Comparison of ENCODE assay signal across 1 cellular context in genomic region chr12:12398026-12398859, GRCh38.
TF ChIP-seq lines count a peak whose summit lies in the region.

No MANE protein-coding gene starts in this region.

TF ChIP-seq in HEK293, 187 proteins besides CTCF, POLR2A, EP300 and RAD21 (continued from another document and continues in another):
- peak; percentile 89 for TF ChIP-seq ZXDB (tag by site-specific recombination; IDR thresholded peaks at IDR 0.05)
- no peak for TF ChIP-seq KLF7 (tag by site-specific recombination; IDR thresholded peaks at IDR 0.05; ENCODE audit: borderline replicate concordance)
- peak; percentile 93 for TF ChIP-seq OSR2 (tag by site-specific recombination; IDR thresholded peaks at IDR 0.05)
- TF ChIP-seq ZIC2 (tag by site-specific recombination; IDR thresholded peaks at IDR 0.05) = 0 out of 2 replicates have a peak, but pooled peaks have one; percentile 22
- TF ChIP-seq ZNF133 (tag by site-specific recombination; IDR thresholded peaks at IDR 0.05) = no peak
- no peak for TF ChIP-seq ZNF221 (tag by site-specific recombination; IDR thresholded peaks at IDR 0.05; ENCODE audit: borderline replicate concordance)
- TF ChIP-seq ZNF514 (tag by site-specific recombination; IDR thresholded peaks at IDR 0.05) = no peak
- TF ChIP-seq ZNF366 (tag by site-specific recombination; conservative IDR thresholded peaks at IDR 0.05) = peak; percentile 89
- TF ChIP-seq ZNF624 (tag by site-specific recombination; IDR thresholded peaks at IDR 0.05) = no peak
- no peak for TF ChIP-seq SETDB1 (IDR thresholded peaks at IDR 0.05; ENCODE audit: insufficient read length, low read length)
- no peak for TF ChIP-seq REPIN1 (tag by site-specific recombination; IDR thresholded peaks at IDR 0.05; ENCODE audit: low read depth)
- TF ChIP-seq ZSCAN23 (tag by site-specific recombination; IDR thresholded peaks at IDR 0.05) = peak; percentile 91
- peak; percentile 96 for TF ChIP-seq ZBTB21 (tag by site-specific recombination; IDR thresholded peaks at IDR 0.05)
- TF ChIP-seq MEIS1 (CRISPR knock-in tag; IDR thresholded peaks at IDR 0.05; ENCODE audit: borderline replicate concordance) = no peak
- no peak for TF ChIP-seq ZSCAN18 (tag by site-specific recombination; IDR thresholded peaks at IDR 0.05)
- no peak for TF ChIP-seq ZFP3 (tag by site-specific recombination; IDR thresholded peaks at IDR 0.05; ENCODE audit: low read depth)
- no peak for TF ChIP-seq HOXA7 (CRISPR knock-in tag; IDR thresholded peaks at IDR 0.05; ENCODE audit: borderline replicate concordance)
- no peak; the same call in 1 of the 2 replicates for TF ChIP-seq KLF16 (tag by site-specific recombination; IDR thresholded peaks at IDR 0.05)
- TF ChIP-seq PRDM2 (tag by site-specific recombination; IDR thresholded peaks at IDR 0.05; ENCODE audit: borderline replicate concordance) = no peak
- TF ChIP-seq ZNF214 (tag by site-specific recombination; IDR thresholded peaks at IDR 0.05; ENCODE audit: borderline replicate concordance) = no peak
- TF ChIP-seq ZNF146 (tag by site-specific recombination; IDR thresholded peaks at IDR 0.05) = peak; percentile 6
- no peak for TF ChIP-seq ZNF26 (tag by site-specific recombination; IDR thresholded peaks at IDR 0.05)
- TF ChIP-seq ZNF830 (tag by site-specific recombination; IDR thresholded peaks at IDR 0.05; ENCODE audit: low read depth) = no peak
- TF ChIP-seq ZNF561 (tag by site-specific recombination; IDR thresholded peaks at IDR 0.05; ENCODE audit: borderline replicate concordance) = no peak
- no peak for TF ChIP-seq ZBTB8A (tag by site-specific recombination; IDR thresholded peaks at IDR 0.05)
- no peak for TF ChIP-seq ZNF626 (tag by site-specific recombination; IDR thresholded peaks at IDR 0.05)
- peak; percentile 68; the same call in 1 of the 2 replicates for TF ChIP-seq SP3 (tag by site-specific recombination; IDR thresholded peaks at IDR 0.05)
- 0 out of 2 replicates have a peak, but pooled peaks have one; percentile 18 for TF ChIP-seq YY2 (tag by site-specific recombination; IDR thresholded peaks at IDR 0.05)
- no peak for TF ChIP-seq AEBP2 (tag by site-specific recombination; IDR thresholded peaks at IDR 0.05; ENCODE audit: borderline replicate concordance)
- TF ChIP-seq ZNF239 (tag by site-specific recombination; IDR thresholded peaks at IDR 0.05) = no peak
- TF ChIP-seq ZNF24 (tag by site-specific recombination; IDR thresholded peaks at IDR 0.05) = peak; percentile 98
- peak; percentile 83 for TF ChIP-seq KLF10 (tag by site-specific recombination; IDR thresholded peaks at IDR 0.05)
- TF ChIP-seq ZNF623 (tag by site-specific recombination; IDR thresholded peaks at IDR 0.05) = no peak
- TF ChIP-seq ZNF335 (tag by site-specific recombination; conservative IDR thresholded peaks at IDR 0.05) = peak; percentile 68
- no peak for TF ChIP-seq ZNF311 (tag by site-specific recombination; IDR thresholded peaks at IDR 0.05; ENCODE audit: borderline replicate concordance)
- TF ChIP-seq ZNF280C (tag by site-specific recombination; IDR thresholded peaks at IDR 0.05) = no peak
- no peak for TF ChIP-seq ZNF202 (tag by site-specific recombination; IDR thresholded peaks at IDR 0.05; ENCODE audit: borderline replicate concordance)
- no peak; the same call in 1 of the 2 replicates for TF ChIP-seq ZNF76 (tag by site-specific recombination; IDR thresholded peaks at IDR 0.05; ENCODE audit: borderline replicate concordance, low read depth)
- no peak for TF ChIP-seq ZNF211 (tag by site-specific recombination; IDR thresholded peaks at IDR 0.05; ENCODE audit: low read depth)
- no peak for TF ChIP-seq ZBTB26 (tag by site-specific recombination; optimal IDR thresholded peaks at IDR 0.05)
- TF ChIP-seq ZNF394 (tag by site-specific recombination; IDR thresholded peaks at IDR 0.05; ENCODE audit: borderline replicate concordance) = peak; percentile 70; the same call in 1 of the 2 replicates
- no peak for TF ChIP-seq ZNF341 (tag by site-specific recombination; IDR thresholded peaks at IDR 0.05; ENCODE audit: low read depth)
- TF ChIP-seq GLIS1 (tag by site-specific recombination; IDR thresholded peaks at IDR 0.05) = peak; percentile 93
- no peak for TF ChIP-seq ZNF114 (tag by site-specific recombination; IDR thresholded peaks at IDR 0.05)
- peak; percentile 99 for TF ChIP-seq SP7 (tag by site-specific recombination; IDR thresholded peaks at IDR 0.05)
- TF ChIP-seq ZNF10 (tag by site-specific recombination; IDR thresholded peaks at IDR 0.05) = peak; percentile 97
- no peak for TF ChIP-seq ZNF248 (tag by site-specific recombination; IDR thresholded peaks at IDR 0.05)
- TF ChIP-seq GLI2 (tag by site-specific recombination; IDR thresholded peaks at IDR 0.05; ENCODE audit: borderline replicate concordance, low read depth) = peak; percentile 77; the same call in 1 of the 2 replicates
- TF ChIP-seq PRDM1 (tag by site-specific recombination; IDR thresholded peaks at IDR 0.05) = peak; percentile 13; the same call in 1 of the 2 replicates
- TF ChIP-seq ZNF544 (tag by site-specific recombination; IDR thresholded peaks at IDR 0.05) = no peak
- TF ChIP-seq ZNF223 (tag by site-specific recombination; IDR thresholded peaks at IDR 0.05) = no peak
- no peak for TF ChIP-seq ZNF354C (tag by site-specific recombination; IDR thresholded peaks at IDR 0.05; ENCODE audit: borderline replicate concordance, low read depth)
- TF ChIP-seq ZNF266 (tag by site-specific recombination; IDR thresholded peaks at IDR 0.05; ENCODE audit: low read depth) = no peak
- TF ChIP-seq ZNF776 (tag by site-specific recombination; IDR thresholded peaks at IDR 0.05; ENCODE audit: borderline replicate concordance) = no peak
- TF ChIP-seq EGR2 (tag by site-specific recombination; IDR thresholded peaks at IDR 0.05; ENCODE audit: low read depth) = peak; percentile 25; the same call in 1 of the 2 replicates
- TF ChIP-seq ZNF350 (tag by site-specific recombination; IDR thresholded peaks at IDR 0.05) = no peak
- no peak for TF ChIP-seq ZNF140 (tag by site-specific recombination; IDR thresholded peaks at IDR 0.05)
- no peak for TF ChIP-seq ELK4 (IDR thresholded peaks at IDR 0.05; ENCODE audit: borderline replicate concordance, low read depth, low read length)
- TF ChIP-seq ZNF529 (tag by site-specific recombination; IDR thresholded peaks at IDR 0.05; ENCODE audit: insufficient replicate concordance) = no peak
- no peak for TF ChIP-seq ZNF423 (tag by site-specific recombination; IDR thresholded peaks at IDR 0.05)
- TF ChIP-seq ZNF707 (tag by site-specific recombination; IDR thresholded peaks at IDR 0.05) = no peak
- TF ChIP-seq ZNF292 (tag by site-specific recombination; IDR thresholded peaks at IDR 0.05; ENCODE audit: borderline replicate concordance, low read depth) = no peak
